23 cellular contexts compared by ENCODE assay signal in genomic region chr15:34942363-34942762, GRCh38. TPM values are rescaled to one million over a fixed set of nuclear protein-coding genes. Genes with fewer than 3 reads are reported as not detected.
A peak's percentile ranks its signal among the peaks of the same experiment; 100 is the strongest.
DNase-seq lines count a peak whose midpoint lies in the region; ATAC-seq and TF ChIP-seq lines count a peak whose summit lies in the region.
"Had no signal": no experiment of that assay in that cellular context is flagged by ENCODE, and none has a peak within 500 bp of the region (broad histone marks: within the 10 kb centered on the region; RNA-seq: fewer than 3 reads in every experiment).

No MANE protein-coding gene starts in this region.

- H3K27ac ChIP-seq in VCaP: peak overlapping the region; percentile 52
- H3K27ac ChIP-seq: 22Rv1; BLaER1 treated with 17β-estradiol and CSF1 and Interleukin-3, amounts not matched to agents 10 nM and 100 nM; cardiac muscle cell; esophagus muscularis mucosa; hepatocyte; neural progenitor cell; testis; WERI-Rb-1 had no signal

- DNase-seq in DMS53 (lab: John Stamatoyannopoulos, UW): peak; percentile 36
- DNase-seq in DMS53 treated with DMSO at 0.1 percent for 48 hours (lab: John Stamatoyannopoulos, UW; ENCODE audit: unreplicated experiment): no peak
- DNase-seq in fibroblast of the aortic adventitia (ENCODE audit: low read depth): peak; percentile 74
- no peak for DNase-seq in stimulated activated effector memory CD8-positive, alpha-beta T cell treated with anti-CD3 and anti-CD28 coated beads, Interleukin-12 subunit alpha, Interleukin-12 subunit beta, amount 100 ng/mL, for 72 hours (ENCODE audit: low spot score in 2 of 2)
- no peak for DNase-seq in superior temporal gyrus (ENCODE audit: extremely low spot score)
- DNase-seq in Right ventricle myocardium superior: no peak
- DNase-seq in activated T-cell treated with anti-CD3 and anti-CD28 coated beads for 4 hours: no peak
- DNase-seq: activated CD8-positive, alpha-beta T cell treated with anti-CD3 and anti-CD28 coated beads for 36 hours; activated T-cell treated with anti-CD3 and anti-CD28 coated beads, Interleukin-2, amount 50 U/mL, for 48 hours; NCI-H146; NCI-H446 treated with DMSO at 0.1 percent for 48 hours; stimulated activated CD4-positive, alpha-beta T cell treated with anti-CD3 and anti-CD28 coated beads, Interleukin-12 subunit alpha, Interleukin-12 subunit beta, amount 100 ng/mL, for 4 hours; T-cell; testis; WERI-Rb-1 had no signal

- H3K4me1 Mint-ChIP-seq in stimulated activated effector memory CD8-positive, alpha-beta T cell treated with anti-CD3 and anti-CD28 coated beads, Interleukin-12 subunit alpha, Interleukin-12 subunit beta, amount 100 ng/mL, for 72 hours: no peaks in the 10 kb centered on the region
- H3K4me1 Mint-ChIP-seq: neural progenitor cell, T-cell had no signal

- intact Hi-C loops in Right ventricle myocardium superior (cut with DNase I): no loop called here

- TF ChIP-seq CTCF in VCaP (conservative IDR thresholded peaks at IDR 0.05) (no peak), fibroblast of the aortic adventitia (IDR thresholded peaks at IDR 0.05; ENCODE audit: insufficient read depth, low read length) (no peak)

- H3K27ac Mint-ChIP-seq in stimulated activated effector memory CD8-positive, alpha-beta T cell treated with anti-CD3 and anti-CD28 coated beads, Interleukin-12 subunit alpha, Interleukin-12 subunit beta, amount 100 ng/mL, for 72 hours: no peak overlapping the region
- H3K27ac Mint-ChIP-seq: activated CD8-positive, alpha-beta T cell treated with anti-CD3 and anti-CD28 coated beads for 36 hours; activated naive CD4-positive, alpha-beta T cell treated with anti-CD3 and anti-CD28 coated beads, Interleukin-2, amount 50 U/mL, for 72 hours; neural progenitor cell; T-cell had no signal

- H3K4me3 Mint-ChIP-seq in stimulated activated effector memory CD8-positive, alpha-beta T cell treated with anti-CD3 and anti-CD28 coated beads, Interleukin-12 subunit alpha, Interleukin-12 subunit beta, amount 100 ng/mL, for 72 hours: no peak overlapping the region
- H3K4me3 Mint-ChIP-seq: activated CD8-positive, alpha-beta T cell treated with anti-CD3 and anti-CD28 coated beads for 36 hours; neural progenitor cell; T-cell had no signal

- no peak for ATAC-seq in stimulated activated effector memory CD8-positive, alpha-beta T cell treated with anti-CD3 and anti-CD28 coated beads, Interleukin-12 subunit alpha, Interleukin-12 subunit beta, amount 100 ng/mL, for 72 hours
- no peak for ATAC-seq in Right ventricle myocardium superior (ENCODE audit: poor library complexity)
- ATAC-seq: activated CD8-positive, alpha-beta T cell treated with anti-CD3 and anti-CD28 coated beads for 36 hours; activated naive CD4-positive, alpha-beta T cell treated with anti-CD3 and anti-CD28 coated beads, Interleukin-2, amount 50 U/mL, for 72 hours; T-cell had no signal

- H3K36me3 Mint-ChIP-seq in stimulated activated effector memory CD8-positive, alpha-beta T cell treated with anti-CD3 and anti-CD28 coated beads, Interleukin-12 subunit alpha, Interleukin-12 subunit beta, amount 100 ng/mL, for 72 hours: peaks cover 89% of the 10 kb centered on the region
- H3K36me3 Mint-ChIP-seq: activated naive CD4-positive, alpha-beta T cell treated with anti-CD3 and anti-CD28 coated beads, Interleukin-2, amount 50 U/mL, for 72 hours had no signal

- no peak overlapping the region for H3K4me3 ChIP-seq in fibroblast of the aortic adventitia (ENCODE audit: low read depth, low read length)
- H3K4me3 ChIP-seq: BLaER1 treated with 17β-estradiol and CSF1 and Interleukin-3, amounts not matched to agents 10 nM and 100 nM; cardiac muscle cell; esophagus muscularis mucosa; hepatocyte; neural progenitor cell; testis had no signal

- no peaks in the 10 kb centered on the region for H3K9me3 Mint-ChIP-seq in stimulated activated effector memory CD8-positive, alpha-beta T cell treated with anti-CD3 and anti-CD28 coated beads, Interleukin-12 subunit alpha, Interleukin-12 subunit beta, amount 100 ng/mL, for 72 hours
- H3K9me3 Mint-ChIP-seq: activated CD8-positive, alpha-beta T cell treated with anti-CD3 and anti-CD28 coated beads for 36 hours; activated naive CD4-positive, alpha-beta T cell treated with anti-CD3 and anti-CD28 coated beads, Interleukin-2, amount 50 U/mL, for 72 hours; neural progenitor cell; T-cell had no signal

RNA-seq across cellular contexts. Expression of gene AQR, which starts 27.2 kb away (rescaled TPM):
- total RNA-seq in fibroblast of the aortic adventitia (ENCODE audit: low replicate concordance) (33.0 and 34.6 TPM in 2 replicates), Right ventricle myocardium superior (8.3 TPM)

RNA-seq across cellular contexts. Expression of gene ZNF770, which starts 45.7 kb away (rescaled TPM):
- total RNA-seq in fibroblast of the aortic adventitia (ENCODE audit: low replicate concordance) (27.4 and 36.8 TPM in 2 replicates), Right ventricle myocardium superior (41.8 TPM)

Comparison
In these comparisons a context has a peak if more than half of its experiments do, and no peak if none do; other contexts are left out.
1. DNase-seq: peak in DMS53 (single experiment) and fibroblast of the aortic adventitia (single experiment); none in DMS53 treated with DMSO at 0.1 percent for 48 hours (single experiment), stimulated activated effector memory CD8-positive, alpha-beta T cell treated with anti-CD3 and anti-CD28 coated beads, Interleukin-12 subunit alpha, Interleukin-12 subunit beta, amount 100 ng/mL, for 72 hours (0 of 2), superior temporal gyrus (single experiment), Right ventricle myocardium superior (single experiment) and activated T-cell treated with anti-CD3 and anti-CD28 coated beads for 4 hours (single experiment).